11 cellular contexts compared by ENCODE assay signal in the genomic region with DNA sequence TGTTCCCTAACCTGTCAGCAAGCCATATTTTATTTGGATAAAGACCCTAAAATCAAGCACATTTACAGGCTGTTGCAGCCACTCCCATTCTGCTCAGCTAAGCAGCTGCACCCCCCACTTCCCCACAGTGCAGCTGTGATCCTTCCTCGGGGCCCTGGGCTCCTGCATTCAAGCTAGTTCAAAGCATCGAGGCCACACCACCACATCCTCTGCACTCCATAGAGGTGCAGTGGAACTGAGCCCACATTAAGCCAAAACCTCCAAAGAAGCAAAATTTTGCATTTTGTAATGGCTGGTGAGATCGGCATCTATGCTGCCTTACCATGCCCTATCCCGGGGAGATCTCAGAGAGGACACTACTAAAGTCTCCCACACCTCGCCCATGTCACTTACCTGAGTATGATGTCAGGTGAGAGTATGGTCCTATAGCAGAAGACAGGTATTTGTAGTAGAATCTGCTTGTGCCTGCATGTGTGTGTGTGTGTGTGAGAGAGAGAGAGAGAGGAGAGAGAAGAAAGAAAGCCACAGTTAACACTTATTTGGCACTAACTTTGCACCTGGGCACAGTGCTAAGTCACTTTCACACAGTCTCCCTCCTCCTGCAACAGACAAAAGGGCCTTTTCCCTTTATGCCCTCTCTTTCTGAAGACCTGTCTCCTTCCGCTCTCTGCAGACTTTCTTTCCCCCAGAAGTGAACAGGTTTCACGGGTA.
DNase-seq lines count a peak whose midpoint lies in the region; ATAC-seq and TF ChIP-seq lines count a peak whose summit lies in the region.
"Had no signal": no experiment of that assay in that cellular context is flagged by ENCODE, and none has a peak within 500 bp of the region (broad histone marks: within the 10 kb centered on the region; RNA-seq: fewer than 3 reads in every experiment).

No MANE protein-coding gene starts in this region.

- CTCF ChIA-PET in activated CD4-positive, alpha-beta memory T cell treated with anti-CD3 and anti-CD28 coated beads, Interleukin-2, amount 10 ng/mL, durations not matched to agents 7 days and 5 days (lab: Charles Lee): no interaction called here
- CTCF ChIA-PET in GM10248 (lab: Yijun Ruan, JAX): no interaction called here

- H3K36me3 ChIP-seq in Peyer's patch: no peaks in the 10 kb centered on the region

- peak; percentile 71 for ATAC-seq in stimulated activated effector memory CD8-positive, alpha-beta T cell treated with anti-CD3 and anti-CD28 coated beads, Interleukin-12 subunit alpha, Interleukin-12 subunit beta, amount 100 ng/mL, for 72 hours
- no peak for ATAC-seq in HG02885 (IDR thresholded peaks at IDR 0.05; ENCODE audit: poor library complexity, unreplicated experiment)
- ATAC-seq: left cardiac atrium had no signal

- no peak for TF ChIP-seq POLR2A in Peyer's patch (IDR thresholded peaks at IDR 0.05)

- no peaks in the 10 kb centered on the region for H3K4me1 ChIP-seq in Peyer's patch

- POLR2A ChIA-PET in activated CD4-positive, alpha-beta memory T cell treated with anti-CD3 and anti-CD28 coated beads, Interleukin-2, amount 10 ng/mL, durations not matched to agents 7 days and 5 days (lab: Charles Lee): no interaction called here
- POLR2A ChIA-PET in GM10248 (lab: Yijun Ruan, JAX): no interaction called here

- no peaks in the 10 kb centered on the region for H3K9me3 Mint-ChIP-seq in activated CD4-positive, alpha-beta memory T cell treated with anti-CD3 and anti-CD28 coated beads, Interleukin-2, amount 10 ng/mL, durations not matched to agents 7 days and 5 days
- no peaks in the 10 kb centered on the region for H3K9me3 Mint-ChIP-seq in stimulated activated effector memory CD8-positive, alpha-beta T cell treated with anti-CD3 and anti-CD28 coated beads, Interleukin-12 subunit alpha, Interleukin-12 subunit beta, amount 100 ng/mL, for 72 hours

- peak overlapping the region; percentile 1 for H3K27ac Mint-ChIP-seq in activated CD4-positive, alpha-beta memory T cell treated with anti-CD3 and anti-CD28 coated beads, Interleukin-2, amount 10 ng/mL, durations not matched to agents 7 days and 5 days
- peak overlapping the region; percentile 33 for H3K27ac Mint-ChIP-seq in stimulated activated effector memory CD8-positive, alpha-beta T cell treated with anti-CD3 and anti-CD28 coated beads, Interleukin-12 subunit alpha, Interleukin-12 subunit beta, amount 100 ng/mL, for 72 hours

- no peaks in the 10 kb centered on the region for H3K36me3 Mint-ChIP-seq in activated CD4-positive, alpha-beta memory T cell treated with anti-CD3 and anti-CD28 coated beads, Interleukin-2, amount 10 ng/mL, durations not matched to agents 7 days and 5 days (ENCODE audit: low read depth)
- H3K36me3 Mint-ChIP-seq in stimulated activated effector memory CD8-positive, alpha-beta T cell treated with anti-CD3 and anti-CD28 coated beads, Interleukin-12 subunit alpha, Interleukin-12 subunit beta, amount 100 ng/mL, for 72 hours: no peaks in the 10 kb centered on the region

- DNase-seq in Peyer's patch: peak in 2 of 3 donors; percentile 45 to 50
- DNase-seq in activated CD4-positive, alpha-beta memory T cell treated with anti-CD3 and anti-CD28 coated beads, Interleukin-2, amount 10 ng/mL, durations not matched to agents 7 days and 5 days: peak; percentile 22
- DNase-seq in effector CD8-positive, alpha-beta T cell (lab: John Stamatoyannopoulos, UW): peak; percentile 15
- DNase-seq in stimulated activated effector memory CD8-positive, alpha-beta T cell treated with anti-CD3 and anti-CD28 coated beads, Interleukin-12 subunit alpha, Interleukin-12 subunit beta, amount 100 ng/mL, for 72 hours (ENCODE audit: low spot score in 2 of 2): no peak
- no peak for DNase-seq in HT-29 (ENCODE audit: low spot score)
- no peak for DNase-seq in GM10248 (ENCODE audit: extremely low spot score)
- DNase-seq in DMS53 (lab: John Stamatoyannopoulos, UW): no peak
- DNase-seq: left cardiac atrium, NCI-H1417 treated with DMSO at 0.1 percent for 48 hours, NCI-H82 had no signal

- no peak overlapping the region for H3K27ac ChIP-seq in Peyer's patch

- no peaks in the 10 kb centered on the region for H3K27me3 ChIP-seq in Peyer's patch

- H3K9me3 ChIP-seq in Peyer's patch: no peaks in the 10 kb centered on the region

- peaks cover 2% of the 10 kb centered on the region for H3K27me3 Mint-ChIP-seq in activated CD4-positive, alpha-beta memory T cell treated with anti-CD3 and anti-CD28 coated beads, Interleukin-2, amount 10 ng/mL, durations not matched to agents 7 days and 5 days

- TF ChIP-seq CTCF in Peyer's patch (IDR thresholded peaks at IDR 0.05) (no peak), GM10248 (IDR thresholded peaks at IDR 0.05; ENCODE audit: control extremely low read depth, extremely low read depth, low read depth, missing control alignments) (no peak)

- H3K4me1 Mint-ChIP-seq in activated CD4-positive, alpha-beta memory T cell treated with anti-CD3 and anti-CD28 coated beads, Interleukin-2, amount 10 ng/mL, durations not matched to agents 7 days and 5 days: peaks cover 9% of the 10 kb centered on the region
- H3K4me1 Mint-ChIP-seq in stimulated activated effector memory CD8-positive, alpha-beta T cell treated with anti-CD3 and anti-CD28 coated beads, Interleukin-12 subunit alpha, Interleukin-12 subunit beta, amount 100 ng/mL, for 72 hours: peaks cover 13% of the 10 kb centered on the region

- no peak overlapping the region for H3K4me3 ChIP-seq in Peyer's patch

- H3K4me3 Mint-ChIP-seq in activated CD4-positive, alpha-beta memory T cell treated with anti-CD3 and anti-CD28 coated beads, Interleukin-2, amount 10 ng/mL, durations not matched to agents 7 days and 5 days: no peak overlapping the region
- peak overlapping the region; percentile 36 for H3K4me3 Mint-ChIP-seq in stimulated activated effector memory CD8-positive, alpha-beta T cell treated with anti-CD3 and anti-CD28 coated beads, Interleukin-12 subunit alpha, Interleukin-12 subunit beta, amount 100 ng/mL, for 72 hours

Comparison
In these comparisons a context has a peak if more than half of its experiments do, and no peak if none do; other contexts are left out.
1. DNase-seq: peak in Peyer's patch (2 of 3), activated CD4-positive, alpha-beta memory T cell treated with anti-CD3 and anti-CD28 coated beads, Interleukin-2, amount 10 ng/mL, durations not matched to agents 7 days and 5 days (single experiment) and effector CD8-positive, alpha-beta T cell (single experiment); none in stimulated activated effector memory CD8-positive, alpha-beta T cell treated with anti-CD3 and anti-CD28 coated beads, Interleukin-12 subunit alpha, Interleukin-12 subunit beta, amount 100 ng/mL, for 72 hours (0 of 2), HT-29 (single experiment), GM10248 (single experiment) and DMS53 (single experiment).